ENCODE assay signal across 8 cellular contexts in the genomic region with DNA sequence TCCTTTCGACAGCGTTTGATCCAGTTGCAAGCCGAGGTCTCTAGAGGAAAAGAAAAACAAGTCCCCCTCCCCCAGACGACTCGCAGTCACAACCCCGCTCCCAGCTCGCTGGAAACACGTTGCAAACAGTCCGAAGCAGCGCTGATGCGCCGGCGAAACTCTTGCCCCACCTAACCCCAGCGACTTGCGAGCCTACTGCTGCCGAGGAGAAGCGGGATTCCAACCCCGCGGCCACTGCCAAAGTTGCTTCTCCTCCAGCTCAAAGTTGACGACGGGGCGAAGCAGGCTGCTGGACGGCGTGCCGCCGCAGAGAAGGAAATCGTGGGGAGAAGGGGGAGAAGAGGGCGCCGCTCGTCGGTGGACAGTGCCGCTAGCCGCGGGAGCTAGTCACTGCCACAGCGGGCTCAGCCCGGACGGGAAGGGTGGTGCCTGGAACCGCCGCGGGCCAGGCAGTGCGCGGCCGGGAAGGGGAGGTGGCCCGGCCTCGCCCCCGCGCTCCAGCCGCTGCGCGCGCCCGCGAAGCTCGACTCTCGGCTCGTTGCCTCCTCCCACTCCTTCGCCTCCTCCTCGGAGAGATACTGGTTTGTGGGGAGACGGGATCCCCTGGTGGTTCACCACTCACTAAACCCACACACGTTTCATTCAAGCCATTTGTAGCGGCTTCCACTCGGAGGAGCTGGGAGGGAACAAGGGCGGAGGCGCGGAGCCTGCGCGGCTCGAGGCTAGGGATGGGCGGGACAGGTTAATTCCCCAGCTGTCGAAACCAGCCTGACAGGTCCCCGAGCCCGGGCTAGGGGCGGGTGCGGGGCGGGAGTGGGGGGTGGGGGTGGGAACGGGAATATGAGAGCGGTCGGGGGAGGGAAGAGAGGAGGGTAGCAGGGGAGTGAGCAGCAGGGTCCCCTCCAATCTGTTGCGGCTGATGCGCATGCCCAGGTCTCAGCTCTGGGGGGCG. TPM values are rescaled to one million over a fixed set of nuclear protein-coding genes. Genes with fewer than 3 reads are reported as not detected.
A peak's percentile ranks its signal among the peaks of the same experiment; 100 is the strongest.
DNase-seq lines count a peak whose midpoint lies in the region; FAIRE-seq and TF ChIP-seq lines count a peak whose summit lies in the region.

A gene with protein sequence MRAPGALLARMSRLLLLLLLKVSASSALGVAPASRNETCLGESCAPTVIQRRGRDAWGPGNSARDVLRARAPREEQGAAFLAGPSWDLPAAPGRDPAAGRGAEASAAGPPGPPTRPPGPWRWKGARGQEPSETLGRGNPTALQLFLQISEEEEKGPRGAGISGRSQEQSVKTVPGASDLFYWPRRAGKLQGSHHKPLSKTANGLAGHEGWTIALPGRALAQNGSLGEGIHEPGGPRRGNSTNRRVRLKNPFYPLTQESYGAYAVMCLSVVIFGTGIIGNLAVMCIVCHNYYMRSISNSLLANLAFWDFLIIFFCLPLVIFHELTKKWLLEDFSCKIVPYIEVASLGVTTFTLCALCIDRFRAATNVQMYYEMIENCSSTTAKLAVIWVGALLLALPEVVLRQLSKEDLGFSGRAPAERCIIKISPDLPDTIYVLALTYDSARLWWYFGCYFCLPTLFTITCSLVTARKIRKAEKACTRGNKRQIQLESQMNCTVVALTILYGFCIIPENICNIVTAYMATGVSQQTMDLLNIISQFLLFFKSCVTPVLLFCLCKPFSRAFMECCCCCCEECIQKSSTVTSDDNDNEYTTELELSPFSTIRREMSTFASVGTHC (minus strand): TSS at position 392 of the 952 bp plus-strand sequence. CDS start 816 bp downstream, outside the sequence.

- TF ChIP-seq POLR2A in H54 (IDR thresholded peaks at IDR 0.05; ENCODE audit: low read depth, low read length): 0 out of 2 replicates have a peak, but pooled peaks have one; percentile 10

- no peak within 1 kb of the TSS for H3K27ac Mint-ChIP-seq in T-helper 2 cell treated with Interferon-gamma antibody and Interleukin-4, amounts not matched to agents 5 μg/mL and 100 μg/mL, for 36 hours

- peaks cover 62% of the 10 kb centered on the region for H3K27me3 Mint-ChIP-seq in T-helper 2 cell treated with Interferon-gamma antibody and Interleukin-4, amounts not matched to agents 5 μg/mL and 100 μg/mL, for 36 hours (ENCODE audit: low read depth)

- no peaks in the 10 kb centered on the region for H3K9me3 Mint-ChIP-seq in T-helper 2 cell treated with Interferon-gamma antibody and Interleukin-4, amounts not matched to agents 5 μg/mL and 100 μg/mL, for 36 hours

- peaks cover 1% of the 10 kb centered on the region for H3K36me3 Mint-ChIP-seq in T-helper 2 cell treated with Interferon-gamma antibody and Interleukin-4, amounts not matched to agents 5 μg/mL and 100 μg/mL, for 36 hours (ENCODE audit: low read depth)

- H3K4me3 ChIP-seq in GM12864 (ENCODE audit: low read depth, low read length): peak within 1 kb of the TSS; percentile 47

- peak; percentile 75 for FAIRE-seq in H54 (lab: Jason Lieb, UNC)

- H3K4me3 Mint-ChIP-seq in T-helper 2 cell treated with Interferon-gamma antibody and Interleukin-4, amounts not matched to agents 5 μg/mL and 100 μg/mL, for 36 hours: peak within 1 kb of the TSS; percentile 85

- TF ChIP-seq CTCF in GM12864 (IDR thresholded peaks at IDR 0.05; ENCODE audit: low read depth, low read length, missing control alignments): peak; percentile 10

- peak; percentile 12 for DNase-seq in GM12864 (ENCODE audit: low read depth)
- peak; percentile 81 for DNase-seq in H54 (ENCODE audit: insufficient read length, low spot score)
- DNase-seq in M059J (ENCODE audit: low read depth): peak; percentile 89
- DNase-seq in T-helper 2 cell treated with Interferon-gamma antibody and Interleukin-4, amounts not matched to agents 5 μg/mL and 100 μg/mL, for 36 hours (ENCODE audit: low spot score): peak; percentile 66
- peak; percentile 58 for DNase-seq in dermis blood vessel endothelial cell
- DNase-seq in left kidney (ENCODE audit: low read depth, low spot score): peak; percentile 85
- peak; percentile 18 to 62 for DNase-seq in stimulated activated CD4-positive, alpha-beta T cell treated with anti-CD3 and anti-CD28 coated beads, Interleukin-2, amount 100 ng/mL, for 24 hours
- DNase-seq in NCI-H128 (lab: John Stamatoyannopoulos, UW; ENCODE audit: unreplicated experiment): no peak

- peaks cover 10% of the 10 kb centered on the region for H3K4me1 Mint-ChIP-seq in T-helper 2 cell treated with Interferon-gamma antibody and Interleukin-4, amounts not matched to agents 5 μg/mL and 100 μg/mL, for 36 hours (ENCODE audit: low read depth)

RNA-seq across cellular contexts. Expression of the gene that starts here (rescaled TPM):
- total RNA-seq in M059J (2014; rRNA removed; shearing (Covaris generic)): 3.8 and 6.2 TPM in 2 replicates
- total RNA-seq in dermis blood vessel endothelial cell: 0.14 and 0.17 TPM in 2 replicates

Comparison
In these comparisons a context has a peak if more than half of its experiments do, and no peak if none do; other contexts are left out.
1. Peak in DNase-seq in dermis blood vessel endothelial cell; RNA of the gene not detected or under 1 TPM.